In genomic region chr5:2756211-2756746, GRCh38 we compare ENCODE assay signal across 11 cellular contexts. TPM values are rescaled to one million over a fixed set of nuclear protein-coding genes. Genes with fewer than 3 reads are reported as not detected.
DNase-seq lines count a peak whose midpoint lies in the region; ATAC-seq and TF ChIP-seq lines count a peak whose summit lies in the region.
"Had no signal": no experiment of that assay in that cellular context is flagged by ENCODE, and none has a peak within 500 bp of the region (broad histone marks: within the 10 kb centered on the region; RNA-seq: fewer than 3 reads in every experiment).

No MANE protein-coding gene starts in this region.

- no peaks in the 10 kb centered on the region for H3F3A ChIP-seq in SK-N-SH (replicated peaks; ENCODE audit: insufficient read depth)

- no peak overlapping the region for H2AFZ ChIP-seq in SK-N-SH (ENCODE audit: low read depth)

- H3K4me3 Mint-ChIP-seq in activated T-helper 17 cell treated with anti-CD3 and anti-CD28 coated beads, Interleukin-2, amount 50 U/mL, for 72 hours = peak overlapping the region; percentile 37
- H3K4me3 Mint-ChIP-seq in immature natural killer cell = peak overlapping the region in 3 of 5 donors; percentile 15 to 60 (median 21)
- H3K4me3 Mint-ChIP-seq in stimulated activated naive B cell treated with anti-CD40 and anti-IgM and Interleukin-4, amounts not matched to agents 10 μg/mL and 1 μg/mL and 100 μg/mL, for 72 hours = peak overlapping the region; percentile 41 to 49
- H3K4me3 Mint-ChIP-seq: central memory CD8-positive, alpha-beta T cell had no signal

- H3K79me2 ChIP-seq in SK-N-SH (ENCODE audit: insufficient read depth) = no peaks in the 10 kb centered on the region

- H3K27me3 Mint-ChIP-seq in activated T-helper 17 cell treated with anti-CD3 and anti-CD28 coated beads, Interleukin-2, amount 50 U/mL, for 72 hours = peaks cover 42% of the 10 kb centered on the region
- H3K27me3 Mint-ChIP-seq in immature natural killer cell (ENCODE audit: low read depth in 3 of 3) = peaks cover 21 to 28% (median 21%) of the 10 kb centered on the region in 3 donors
- H3K27me3 Mint-ChIP-seq in stimulated activated naive B cell treated with anti-CD40 and anti-IgM and Interleukin-4, amounts not matched to agents 10 μg/mL and 1 μg/mL and 100 μg/mL, for 72 hours = peaks cover 60 to 78% of the 10 kb centered on the region in 2 donors

- TF ChIP-seq EP300 in SK-N-SH (IDR thresholded peaks at IDR 0.05; ENCODE audit: borderline replicate concordance in 1 of 2, low read depth in 1 of 2, low read length in 1 of 2) = no peak

- peaks cover 77% of the 10 kb centered on the region for H3K27me3 ChIP-seq in SK-N-SH (ENCODE audit: insufficient read depth)
- H3K27me3 ChIP-seq: SJCRH30 had no signal

- H3K9me3 Mint-ChIP-seq in activated T-helper 17 cell treated with anti-CD3 and anti-CD28 coated beads, Interleukin-2, amount 50 U/mL, for 72 hours = no peaks in the 10 kb centered on the region
- H3K9me3 Mint-ChIP-seq in immature natural killer cell = peaks cover 0 to 7% (median 3%) of the 10 kb centered on the region in 6 donors
- H3K9me3 Mint-ChIP-seq in stimulated activated naive B cell treated with anti-CD40 and anti-IgM and Interleukin-4, amounts not matched to agents 10 μg/mL and 1 μg/mL and 100 μg/mL, for 72 hours = no peaks in the 10 kb centered on the region
- H3K9me3 Mint-ChIP-seq: central memory CD8-positive, alpha-beta T cell had no signal

- H3K9ac ChIP-seq in SK-N-SH = no peak overlapping the region

- no peak for TF ChIP-seq RAD21 in SK-N-SH (IDR thresholded peaks at IDR 0.05; ENCODE audit: low read length)

- POLR2A ChIA-PET in SK-N-SH (lab: Yijun Ruan, JAX) = no interaction called here

- no peaks in the 10 kb centered on the region for H3K4me1 ChIP-seq in SK-N-SH (ENCODE audit: control insufficient read depth in 1 of 2, insufficient read depth in 2 of 2, low read depth in 1 of 2, low read length in 1 of 2)
- H3K4me1 ChIP-seq: SJCRH30 had no signal

- H3K36me3 Mint-ChIP-seq in activated T-helper 17 cell treated with anti-CD3 and anti-CD28 coated beads, Interleukin-2, amount 50 U/mL, for 72 hours (ENCODE audit: low read depth) = peaks cover 10% of the 10 kb centered on the region
- H3K36me3 Mint-ChIP-seq in immature natural killer cell = peaks cover 0 to 4% (median 0%) of the 10 kb centered on the region in 3 donors
- peaks cover 0 to 8% of the 10 kb centered on the region in 2 donors for H3K36me3 Mint-ChIP-seq in stimulated activated naive B cell treated with anti-CD40 and anti-IgM and Interleukin-4, amounts not matched to agents 10 μg/mL and 1 μg/mL and 100 μg/mL, for 72 hours

- H3K9me2 ChIP-seq in SK-N-SH = no peaks in the 10 kb centered on the region

- DNase-seq in SK-N-SH (no peak), immature natural killer cell (no peak), GOT3 (lab: John Stamatoyannopoulos, UW) (no peak)
- DNase-seq in stimulated activated naive B cell treated with anti-CD40 and anti-IgM and Interleukin-4, amounts not matched to agents 10 μg/mL and 1 μg/mL and 100 μg/mL, for 72 hours = no peak
- no peak for DNase-seq in effector CD4-positive, alpha-beta T cell
- DNase-seq: SJCRH30 had no signal

- CTCF ChIA-PET in SK-N-SH (lab: Yijun Ruan, JAX) = no interaction called here

- peak overlapping the region; percentile 55 for H3K4me2 ChIP-seq in SK-N-SH

- H3K27ac ChIP-seq in SK-N-SH (ENCODE audit: low read depth in 2 of 2, low read length in 1 of 2) = no peak overlapping the region
- H3K27ac ChIP-seq: SJCRH30 had no signal

- H4K20me1 ChIP-seq in SK-N-SH (ENCODE audit: insufficient read depth) = no peaks in the 10 kb centered on the region

- no peaks in the 10 kb centered on the region for H3K36me3 ChIP-seq in SK-N-SH (replicated peaks in 1 of 2; ENCODE audit: control insufficient read depth in 1 of 2, insufficient read depth in 2 of 2, low read length in 1 of 2)
- H3K36me3 ChIP-seq: SJCRH30 had no signal

- ATAC-seq in SK-N-SH treated with all-trans-retinoic acid at 6 μM for 48 hours = no peak
- no peak for ATAC-seq in activated T-helper 17 cell treated with anti-CD3 and anti-CD28 coated beads, Interleukin-2, amount 50 U/mL, for 72 hours (replicated peaks)
- ATAC-seq in stimulated activated naive B cell treated with anti-CD40 and anti-IgM and Interleukin-4, amounts not matched to agents 10 μg/mL and 1 μg/mL and 100 μg/mL, for 72 hours (replicated peaks) = no peak
- ATAC-seq in GM21825 (IDR thresholded peaks at IDR 0.05; ENCODE audit: unreplicated experiment) = no peak

- H3K9me3 ChIP-seq in SK-N-SH = no peaks in the 10 kb centered on the region
- H3K9me3 ChIP-seq: SJCRH30 had no signal

- 4% methylated on average over 29 of the region's 43 CpGs for WGBS in SK-N-SH (ENCODE audit: low lambda C conversion rate)

- H3K4me3 ChIP-seq in SK-N-SH (ENCODE audit: low read depth in 2 of 2, low read length in 1 of 2) = 0 out of 4 replicates have a peak overlapping the region, but pooled peaks of 1 of the 2 experiments have one; percentile 16
- H3K4me3 ChIP-seq: SJCRH30 had no signal

- H3K27ac Mint-ChIP-seq in activated T-helper 17 cell treated with anti-CD3 and anti-CD28 coated beads, Interleukin-2, amount 50 U/mL, for 72 hours = no peak overlapping the region
- no peak overlapping the region for H3K27ac Mint-ChIP-seq in immature natural killer cell
- peak overlapping the region; percentile 88 for H3K27ac Mint-ChIP-seq in stimulated activated naive B cell treated with anti-CD40 and anti-IgM and Interleukin-4, amounts not matched to agents 10 μg/mL and 1 μg/mL and 100 μg/mL, for 72 hours

- H3K4me1 Mint-ChIP-seq in activated T-helper 17 cell treated with anti-CD3 and anti-CD28 coated beads, Interleukin-2, amount 50 U/mL, for 72 hours = peaks cover 4% of the 10 kb centered on the region
- no peaks in the 10 kb centered on the region for H3K4me1 Mint-ChIP-seq in immature natural killer cell
- peaks cover 8 to 18% of the 10 kb centered on the region in 2 donors for H3K4me1 Mint-ChIP-seq in stimulated activated naive B cell treated with anti-CD40 and anti-IgM and Interleukin-4, amounts not matched to agents 10 μg/mL and 1 μg/mL and 100 μg/mL, for 72 hours

- no peak for TF ChIP-seq CTCF in SK-N-SH (IDR thresholded peaks at IDR 0.05)

TF ChIP-seq in SK-N-SH, 30 proteins besides CTCF, POLR2A, EP300 and RAD21 (continues in another document):
- TF ChIP-seq ELF1 (IDR thresholded peaks at IDR 0.05) (no peak), ZBTB33 (IDR thresholded peaks at IDR 0.05; ENCODE audit: borderline replicate concordance, low read depth) (no peak), USF1 (IDR thresholded peaks at IDR 0.05; ENCODE audit: borderline replicate concordance, low read depth) (no peak), TEAD4 (IDR thresholded peaks at IDR 0.05; ENCODE audit: borderline replicate concordance, insufficient read depth) (no peak)

TF ChIP-seq in SK-N-SH treated with all-trans-retinoic acid at 6 μM for 48 hours, 23 proteins besides CTCF, POLR2A, EP300 and RAD21 (continues in another document):
- TF ChIP-seq CSDC2 (CRISPR knock-in tag; IDR thresholded peaks at IDR 0.05) = no peak
- no peak for TF ChIP-seq ESRRG (CRISPR knock-in tag; IDR thresholded peaks at IDR 0.05)
- no peak for TF ChIP-seq POU6F1 (CRISPR knock-in tag; IDR thresholded peaks at IDR 0.05; ENCODE audit: borderline replicate concordance, low read depth)
- no peak for TF ChIP-seq GLIS3 (CRISPR knock-in tag; IDR thresholded peaks at IDR 0.05)
- no peak for TF ChIP-seq PATZ1 (CRISPR knock-in tag; IDR thresholded peaks at IDR 0.05; ENCODE audit: borderline replicate concordance)

RNA-seq across cellular contexts. Expression of gene IRX2, which starts 4.8 kb away (rescaled TPM):
- polyA plus RNA-seq in SK-N-SH (2012; rRNA removed) = not detected in 2 replicates
- polyA plus RNA-seq in SK-N-SH (2012; cell fraction: cytosol; rRNA removed) = not detected in 2 replicates
- polyA plus RNA-seq in SK-N-SH (2012; cell fraction: nucleus; rRNA removed) = not detected in 2 replicates
- not detected for total RNA-seq in activated T-helper 17 cell treated with anti-CD3 and anti-CD28 coated beads, Interleukin-2, amount 50 U/mL, for 72 hours
- polyA plus RNA-seq in immature natural killer cell = not detected
- total RNA-seq: pulmonary artery endothelial cell had no signal
